In the genomic region with DNA sequence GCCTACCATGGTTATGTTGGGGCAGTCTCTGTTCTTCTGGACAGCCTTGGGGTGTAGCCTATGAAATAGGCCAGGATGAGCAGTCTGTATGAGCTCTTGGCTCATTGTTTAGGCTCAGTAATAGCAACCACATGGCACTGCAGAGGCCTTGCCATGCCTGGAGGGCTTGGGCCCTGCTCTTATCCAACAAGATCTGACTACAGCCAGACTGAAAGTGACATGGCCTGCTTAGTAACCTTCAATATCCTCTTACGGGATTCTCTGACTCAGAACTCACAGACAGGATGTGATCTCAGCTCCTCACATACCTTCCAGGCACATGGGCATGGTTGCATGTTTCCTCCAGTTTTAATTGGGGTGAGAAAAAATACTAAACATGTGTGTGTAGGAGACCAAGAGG, we compare ENCODE assay signal across 8 cellular contexts.
DNase-seq lines count a peak whose midpoint lies in the region; ATAC-seq, FAIRE-seq and TF ChIP-seq lines count a peak whose summit lies in the region.

No MANE protein-coding gene starts in this region.

- POLR2A ChIA-PET in activated CD4-positive, alpha-beta memory T cell treated with anti-CD3 and anti-CD28 coated beads for 36 hours (lab: Charles Lee): interaction anchor here (0.6 to 2.0 kb wide), 5 partner anchors 12 to 119 kb away, joined by 3 to 7 read pairs (median 4); no protein-coding TSS in a partner anchor

- peak; percentile 21 for DNase-seq in 8988T
- DNase-seq in activated CD4-positive, alpha-beta memory T cell treated with anti-CD3 and anti-CD28 coated beads for 36 hours: peak; percentile 77
- peak; percentile 92 for DNase-seq in fibroblast of the conjunctiva (ENCODE audit: low read depth)
- DNase-seq in stimulated activated CD8-positive, alpha-beta memory T cell treated with anti-CD3 and anti-CD28 coated beads, Interleukin-7, amount 100 ng/mL, for 24 hours (ENCODE audit: low read depth): peak; percentile 31
- DNase-seq in D721Med (ENCODE audit: insufficient read length, low spot score): no peak
- DNase-seq in cerebellum (ENCODE audit: low spot score): no peak

- TF ChIP-seq CTCF in D721Med (IDR thresholded peaks at IDR 0.05; ENCODE audit: insufficient read depth, missing control alignments): no peak

- no peaks in the 10 kb centered on the region for H3K27me3 Mint-ChIP-seq in activated CD4-positive, alpha-beta memory T cell treated with anti-CD3 and anti-CD28 coated beads for 36 hours

- H3K9me3 Mint-ChIP-seq in activated CD4-positive, alpha-beta memory T cell treated with anti-CD3 and anti-CD28 coated beads for 36 hours: no peaks in the 10 kb centered on the region

- peak overlapping the region; percentile 89 for H3K27ac Mint-ChIP-seq in activated CD4-positive, alpha-beta memory T cell treated with anti-CD3 and anti-CD28 coated beads for 36 hours

- no peaks in the 10 kb centered on the region for H3K36me3 Mint-ChIP-seq in activated CD4-positive, alpha-beta memory T cell treated with anti-CD3 and anti-CD28 coated beads for 36 hours

- ATAC-seq in GM18907 (IDR thresholded peaks at IDR 0.05; ENCODE audit: unreplicated experiment) (peak; percentile 83), HG03196 (IDR thresholded peaks at IDR 0.05; ENCODE audit: unreplicated experiment) (peak; percentile 80)

- CTCF ChIA-PET in activated CD4-positive, alpha-beta memory T cell treated with anti-CD3 and anti-CD28 coated beads for 36 hours (lab: Charles Lee): interaction anchor here (1.0 to 1.5 kb wide), 2 partner anchors 34 to 648 kb away, joined by 3 to 4 read pairs; no protein-coding TSS in a partner anchor

- FAIRE-seq in D721Med (lab: Jason Lieb, UNC): no peak

- intact Hi-C loops in activated CD4-positive, alpha-beta memory T cell treated with anti-CD3 and anti-CD28 coated beads for 36 hours (cut with micrococcal nuclease): loop anchor here (1.0 to 2.0 kb wide), 6 partner anchors 14 to 290 kb away; a partner anchor contains a TSS

- no peak overlapping the region for H3K4me3 Mint-ChIP-seq in activated CD4-positive, alpha-beta memory T cell treated with anti-CD3 and anti-CD28 coated beads for 36 hours

- peaks cover 22% of the 10 kb centered on the region for H3K4me1 Mint-ChIP-seq in activated CD4-positive, alpha-beta memory T cell treated with anti-CD3 and anti-CD28 coated beads for 36 hours (ENCODE audit: low read depth)

Comparison
In these comparisons a context has a peak if more than half of its experiments do, and no peak if none do; other contexts are left out.
1. DNase-seq: peak in 8988T (single experiment), activated CD4-positive, alpha-beta memory T cell treated with anti-CD3 and anti-CD28 coated beads for 36 hours (single experiment), fibroblast of the conjunctiva (single experiment) and stimulated activated CD8-positive, alpha-beta memory T cell treated with anti-CD3 and anti-CD28 coated beads, Interleukin-7, amount 100 ng/mL, for 24 hours (single experiment); none in D721Med (single experiment) and cerebellum (single experiment).